In genomic region chr1:230844561-230844960, GRCh38 we compare ENCODE assay signal across 14 cellular contexts. TPM values are rescaled to one million over a fixed set of nuclear protein-coding genes. Genes with fewer than 3 reads are reported as not detected.
DNase-seq lines count a peak whose midpoint lies in the region; ATAC-seq and TF ChIP-seq lines count a peak whose summit lies in the region.
"Had no signal": no experiment of that assay in that cellular context is flagged by ENCODE, and none has a peak within 500 bp of the region (broad histone marks: within the 10 kb centered on the region; RNA-seq: fewer than 3 reads in every experiment).

No MANE protein-coding gene starts in this region.

- no peak overlapping the region for H3K4me2 ChIP-seq in neural progenitor cell

- no peaks in the 10 kb centered on the region for H3K9me3 ChIP-seq in ascending aorta
- no peaks in the 10 kb centered on the region for H3K9me3 ChIP-seq in neural progenitor cell (ENCODE audit: low read depth)
- no peaks in the 10 kb centered on the region for H3K9me3 ChIP-seq in thoracic aorta

- DNase-seq in ascending aorta (ENCODE audit: low spot score in 2 of 2) = peak in 1 of 2 donors; percentile 55
- DNase-seq in endothelial cell (ENCODE audit: low spot score) = no peak
- DNase-seq in neural progenitor cell (ENCODE audit: low spot score) = no peak
- DNase-seq in thoracic aorta (ENCODE audit: low spot score) = no peak
- DNase-seq in dermis blood vessel endothelial cell = no peak
- no peak for DNase-seq in effector CD4-positive, alpha-beta T cell
- no peak for DNase-seq in GM10248 (ENCODE audit: extremely low spot score)
- DNase-seq: CD8-positive, alpha-beta T cell; COR-L47; DND-41; GDM1 had no signal

- peaks cover 5% of the 10 kb centered on the region for H3K27me3 Mint-ChIP-seq in endothelial cell (ENCODE audit: unreplicated experiment)
- H3K27me3 Mint-ChIP-seq in neural progenitor cell (ENCODE audit: insufficient read depth, low read depth) = peaks cover 2% of the 10 kb centered on the region

- H3K27me3 ChIP-seq in ascending aorta (no peaks in the 10 kb centered on the region), neural progenitor cell (no peaks in the 10 kb centered on the region), thoracic aorta (replicated peaks; ENCODE audit: insufficient read depth) (no peaks in the 10 kb centered on the region)

- H3F3A ChIP-seq in neural progenitor cell (ENCODE audit: low read depth) = no peaks in the 10 kb centered on the region

- H3K27ac ChIP-seq in ascending aorta = peak overlapping the region; percentile 46 to 60
- H3K27ac ChIP-seq in neural progenitor cell = no peak overlapping the region
- peak overlapping the region; percentile 18 to 34 for H3K27ac ChIP-seq in thoracic aorta

- peaks cover 16 to 24% of the 10 kb centered on the region in 2 donors for H3K36me3 ChIP-seq in ascending aorta
- no peaks in the 10 kb centered on the region for H3K36me3 ChIP-seq in neural progenitor cell
- H3K36me3 ChIP-seq in thoracic aorta = peaks cover 26% of the 10 kb centered on the region

- H3K4me1 Mint-ChIP-seq in endothelial cell (ENCODE audit: unreplicated experiment) (peaks cover under 1% of the 10 kb centered on the region), neural progenitor cell (no peaks in the 10 kb centered on the region)
- H3K4me1 Mint-ChIP-seq: CD14-positive monocyte had no signal

- TF ChIP-seq CTCF in ascending aorta (IDR thresholded peaks at IDR 0.05) = no peak
- TF ChIP-seq CTCF in endothelial cell (IDR thresholded peaks at IDR 0.05; ENCODE audit: unreplicated experiment) = no peak
- no peak for TF ChIP-seq CTCF in neural progenitor cell (IDR thresholded peaks at IDR 0.05)
- no peak for TF ChIP-seq CTCF in thoracic aorta (IDR thresholded peaks at IDR 0.05)
- no peak for TF ChIP-seq CTCF in GM10248 (IDR thresholded peaks at IDR 0.05; ENCODE audit: control extremely low read depth, extremely low read depth, low read depth, missing control alignments)

- H3K9me3 Mint-ChIP-seq in endothelial cell (ENCODE audit: unreplicated experiment) (no peaks in the 10 kb centered on the region), neural progenitor cell (no peaks in the 10 kb centered on the region)
- H3K9me3 Mint-ChIP-seq: CD8-positive, alpha-beta T cell had no signal

- CTCF ChIA-PET in GM10248 (lab: Yijun Ruan, JAX) = interaction anchor here (1.4 kb wide), 1 partner anchor 22 kb away, joined by 4 read pairs; no protein-coding TSS in a partner anchor

- H3K4me3 ChIP-seq in ascending aorta (no peak overlapping the region), neural progenitor cell (no peak overlapping the region), thoracic aorta (no peak overlapping the region)

- intact Hi-C loops in ascending aorta (cut with DNase I) = no loop called here

- peaks cover 10 to 46% of the 10 kb centered on the region in 2 donors for H3K4me1 ChIP-seq in ascending aorta
- no peaks in the 10 kb centered on the region for H3K4me1 ChIP-seq in neural progenitor cell
- peaks cover 41 to 59% of the 10 kb centered on the region in 2 donors for H3K4me1 ChIP-seq in thoracic aorta (ENCODE audit: control insufficient read depth in 1 of 2, low read depth in 2 of 2)

- peaks cover 14% of the 10 kb centered on the region for H3K36me3 Mint-ChIP-seq in endothelial cell (ENCODE audit: low read depth, unreplicated experiment)
- peaks cover 40% of the 10 kb centered on the region for H3K36me3 Mint-ChIP-seq in neural progenitor cell
- H3K36me3 Mint-ChIP-seq: CD14-positive monocyte had no signal

- H2AFZ ChIP-seq in neural progenitor cell (replicated peaks) = no peak overlapping the region

- H3K4me3 Mint-ChIP-seq in endothelial cell (ENCODE audit: unreplicated experiment) (peak overlapping the region; percentile 56), neural progenitor cell (no peak overlapping the region)
- H3K4me3 Mint-ChIP-seq: CD14-positive monocyte; CD8-positive, alpha-beta T cell had no signal

- no peaks in the 10 kb centered on the region for H3K79me2 ChIP-seq in neural progenitor cell (ENCODE audit: low read depth)

- POLR2A ChIA-PET in GM10248 (lab: Yijun Ruan, JAX) = no interaction called here

- ATAC-seq in thoracic aorta (ENCODE audit: insufficient number of reproducible peaks, low FRiP score, low read depth) (no peak), GM19035 (IDR thresholded peaks at IDR 0.05; ENCODE audit: unreplicated experiment) (no peak)
- ATAC-seq: CD8-positive, alpha-beta T cell; HCT116 had no signal

- H3K27ac Mint-ChIP-seq in endothelial cell (ENCODE audit: unreplicated experiment) (no peak overlapping the region), neural progenitor cell (peak overlapping the region; percentile 18)
- H3K27ac Mint-ChIP-seq: CD14-positive monocyte; CD8-positive, alpha-beta T cell had no signal

- no peaks in the 10 kb centered on the region for H4K20me1 ChIP-seq in neural progenitor cell (ENCODE audit: low read depth)

- no peak overlapping the region for H3K9ac ChIP-seq in neural progenitor cell

RNA-seq across cellular contexts. Expression of gene C1orf198, which starts 23.8 kb away (rescaled TPM):
- total RNA-seq in ascending aorta (225 TPM), endothelial cell (ENCODE audit: unreplicated experiment) (22.2 TPM), neural progenitor cell (ENCODE audit: low replicate concordance) (48.5 and 66.7 TPM in 2 replicates), thoracic aorta (100 to 1,000 TPM; 166 to 273 TPM), dermis blood vessel endothelial cell (20.8 and 22.7 TPM in 2 replicates)
